1 cellular context compared by ENCODE assay signal in the genomic region with DNA sequence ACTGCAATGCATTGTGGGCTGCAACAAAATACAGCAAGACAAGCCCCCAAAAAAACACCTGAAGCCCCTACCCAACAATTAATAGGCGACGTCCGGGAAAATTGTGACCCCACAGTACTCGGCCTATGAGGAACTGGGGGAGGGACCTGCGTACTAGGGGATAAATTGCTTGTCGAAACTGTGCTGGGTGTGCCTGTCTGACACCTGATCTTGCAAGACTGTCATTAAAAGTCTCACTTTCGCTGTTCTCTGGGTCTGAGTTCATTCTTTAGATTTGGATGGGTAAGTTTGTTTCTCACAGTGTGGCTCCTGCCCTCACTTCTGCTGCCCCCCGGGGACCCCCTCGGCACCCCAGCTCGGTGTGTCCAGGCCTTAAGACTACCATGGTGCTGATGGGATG.
TF ChIP-seq lines count a peak whose summit lies in the region.

No MANE protein-coding gene starts in this region.

TF ChIP-seq in GM12878, 131 proteins besides CTCF, POLR2A, EP300 and RAD21 (continued from another document):
- TF ChIP-seq, protein P1, sequence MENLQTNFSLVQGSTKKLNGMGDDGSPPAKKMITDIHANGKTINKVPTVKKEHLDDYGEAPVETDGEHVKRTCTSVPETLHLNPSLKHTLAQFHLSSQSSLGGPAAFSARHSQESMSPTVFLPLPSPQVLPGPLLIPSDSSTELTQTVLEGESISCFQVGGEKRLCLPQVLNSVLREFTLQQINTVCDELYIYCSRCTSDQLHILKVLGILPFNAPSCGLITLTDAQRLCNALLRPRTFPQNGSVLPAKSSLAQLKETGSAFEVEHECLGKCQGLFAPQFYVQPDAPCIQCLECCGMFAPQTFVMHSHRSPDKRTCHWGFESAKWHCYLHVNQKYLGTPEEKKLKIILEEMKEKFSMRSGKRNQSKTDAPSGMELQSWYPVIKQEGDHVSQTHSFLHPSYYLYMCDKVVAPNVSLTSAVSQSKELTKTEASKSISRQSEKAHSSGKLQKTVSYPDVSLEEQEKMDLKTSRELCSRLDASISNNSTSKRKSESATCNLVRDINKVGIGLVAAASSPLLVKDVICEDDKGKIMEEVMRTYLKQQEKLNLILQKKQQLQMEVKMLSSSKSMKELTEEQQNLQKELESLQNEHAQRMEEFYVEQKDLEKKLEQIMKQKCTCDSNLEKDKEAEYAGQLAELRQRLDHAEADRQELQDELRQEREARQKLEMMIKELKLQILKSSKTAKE (IDR thresholded peaks at IDR 0.05; ENCODE audit: low read depth, poor library complexity, severe bottlenecking), result peak; percentile 99
- TF ChIP-seq BCL11A (IDR thresholded peaks at IDR 0.05; ENCODE audit: low read depth, low read length) (0 out of 2 replicates have a peak, but pooled peaks have one; percentile 40), ZZZ3 (IDR thresholded peaks at IDR 0.05; ENCODE audit: control insufficient read depth, insufficient read length, low read depth) (no peak), NFYA (IDR thresholded peaks at IDR 0.05; ENCODE audit: borderline replicate concordance, low read depth, low read length) (no peak), NFIC (IDR thresholded peaks at IDR 0.05; ENCODE audit: low read depth, low read length) (no peak), NBN (IDR thresholded peaks at IDR 0.05) (no peak), TCF3 (IDR thresholded peaks at IDR 0.05; ENCODE audit: borderline replicate concordance, insufficient read depth, low read depth, low read length) (no peak), RB1 (IDR thresholded peaks at IDR 0.05; ENCODE audit: borderline replicate concordance) (no peak), ZBTB40 (IDR thresholded peaks at IDR 0.05; ENCODE audit: borderline replicate concordance) (no peak), EED (IDR thresholded peaks at IDR 0.05; ENCODE audit: low read depth) (no peak), IKZF1 (conservative IDR thresholded peaks at IDR 0.05) (no peak), CUX1 (IDR thresholded peaks at IDR 0.05; ENCODE audit: insufficient replicate concordance, low read depth, low read length) (no peak), HDAC2 (IDR thresholded peaks at IDR 0.05) (no peak), ATF3 (IDR thresholded peaks at IDR 0.05; ENCODE audit: borderline replicate concordance, extremely low read depth, low read depth, low read length) (no peak), KAT2A (conservative IDR thresholded peaks at IDR 0.05; ENCODE audit: control insufficient read depth, low read depth, low read length) (no peak), BRCA1 (IDR thresholded peaks at IDR 0.05; ENCODE audit: low read depth, low read length) (no peak), PAX5 (IDR thresholded peaks at IDR 0.05; ENCODE audit: borderline replicate concordance, low read depth, low read length) (0 out of 2 replicates have a peak, but pooled peaks have one; percentile 19), TAF1 (IDR thresholded peaks at IDR 0.05; ENCODE audit: borderline replicate concordance, low read depth, low read length) (no peak), PKNOX1 (IDR thresholded peaks at IDR 0.05) (peak; percentile 90), ZBTB4 (CRISPR knock-in tag; IDR thresholded peaks at IDR 0.05) (no peak), TCF7 (IDR thresholded peaks at IDR 0.05; ENCODE audit: borderline replicate concordance) (no peak), DPF2 (IDR thresholded peaks at IDR 0.05) (peak; percentile 26; the same call in 1 of the 2 replicates), BACH1 (IDR thresholded peaks at IDR 0.05; ENCODE audit: borderline replicate concordance) (no peak), CHD2 (IDR thresholded peaks at IDR 0.05; ENCODE audit: borderline replicate concordance, low read depth, low read length) (no peak), MTA2 (IDR thresholded peaks at IDR 0.05; ENCODE audit: low read depth) (0 out of 2 replicates have a peak, but pooled peaks have one; percentile 23), RUNX3 (IDR thresholded peaks at IDR 0.05; ENCODE audit: low read length) (0 out of 2 replicates have a peak, but pooled peaks have one; percentile 8)
- TF ChIP-seq, protein P2, sequence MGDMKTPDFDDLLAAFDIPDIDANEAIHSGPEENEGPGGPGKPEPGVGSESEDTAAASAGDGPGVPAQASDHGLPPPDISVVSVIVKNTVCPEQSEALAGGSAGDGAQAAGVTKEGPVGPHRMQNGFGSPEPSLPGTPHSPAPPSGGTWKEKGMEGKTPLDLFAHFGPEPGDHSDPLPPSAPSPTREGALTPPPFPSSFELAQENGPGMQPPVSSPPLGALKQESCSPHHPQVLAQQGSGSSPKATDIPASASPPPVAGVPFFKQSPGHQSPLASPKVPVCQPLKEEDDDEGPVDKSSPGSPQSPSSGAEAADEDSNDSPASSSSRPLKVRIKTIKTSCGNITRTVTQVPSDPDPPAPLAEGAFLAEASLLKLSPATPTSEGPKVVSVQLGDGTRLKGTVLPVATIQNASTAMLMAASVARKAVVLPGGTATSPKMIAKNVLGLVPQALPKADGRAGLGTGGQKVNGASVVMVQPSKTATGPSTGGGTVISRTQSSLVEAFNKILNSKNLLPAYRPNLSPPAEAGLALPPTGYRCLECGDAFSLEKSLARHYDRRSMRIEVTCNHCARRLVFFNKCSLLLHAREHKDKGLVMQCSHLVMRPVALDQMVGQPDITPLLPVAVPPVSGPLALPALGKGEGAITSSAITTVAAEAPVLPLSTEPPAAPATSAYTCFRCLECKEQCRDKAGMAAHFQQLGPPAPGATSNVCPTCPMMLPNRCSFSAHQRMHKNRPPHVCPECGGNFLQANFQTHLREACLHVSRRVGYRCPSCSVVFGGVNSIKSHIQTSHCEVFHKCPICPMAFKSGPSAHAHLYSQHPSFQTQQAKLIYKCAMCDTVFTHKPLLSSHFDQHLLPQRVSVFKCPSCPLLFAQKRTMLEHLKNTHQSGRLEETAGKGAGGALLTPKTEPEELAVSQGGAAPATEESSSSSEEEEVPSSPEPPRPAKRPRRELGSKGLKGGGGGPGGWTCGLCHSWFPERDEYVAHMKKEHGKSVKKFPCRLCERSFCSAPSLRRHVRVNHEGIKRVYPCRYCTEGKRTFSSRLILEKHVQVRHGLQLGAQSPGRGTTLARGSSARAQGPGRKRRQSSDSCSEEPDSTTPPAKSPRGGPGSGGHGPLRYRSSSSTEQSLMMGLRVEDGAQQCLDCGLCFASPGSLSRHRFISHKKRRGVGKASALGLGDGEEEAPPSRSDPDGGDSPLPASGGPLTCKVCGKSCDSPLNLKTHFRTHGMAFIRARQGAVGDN (IDR thresholded peaks at IDR 0.05), result no peak
- TF ChIP-seq, protein P3, sequence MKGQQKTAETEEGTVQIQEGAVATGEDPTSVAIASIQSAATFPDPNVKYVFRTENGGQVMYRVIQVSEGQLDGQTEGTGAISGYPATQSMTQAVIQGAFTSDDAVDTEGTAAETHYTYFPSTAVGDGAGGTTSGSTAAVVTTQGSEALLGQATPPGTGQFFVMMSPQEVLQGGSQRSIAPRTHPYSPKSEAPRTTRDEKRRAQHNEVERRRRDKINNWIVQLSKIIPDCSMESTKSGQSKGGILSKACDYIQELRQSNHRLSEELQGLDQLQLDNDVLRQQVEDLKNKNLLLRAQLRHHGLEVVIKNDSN (IDR thresholded peaks at IDR 0.05; ENCODE audit: borderline replicate concordance, extremely low read length, insufficient read depth, low read depth, low read length), result no peak
- TF ChIP-seq, protein P4, sequence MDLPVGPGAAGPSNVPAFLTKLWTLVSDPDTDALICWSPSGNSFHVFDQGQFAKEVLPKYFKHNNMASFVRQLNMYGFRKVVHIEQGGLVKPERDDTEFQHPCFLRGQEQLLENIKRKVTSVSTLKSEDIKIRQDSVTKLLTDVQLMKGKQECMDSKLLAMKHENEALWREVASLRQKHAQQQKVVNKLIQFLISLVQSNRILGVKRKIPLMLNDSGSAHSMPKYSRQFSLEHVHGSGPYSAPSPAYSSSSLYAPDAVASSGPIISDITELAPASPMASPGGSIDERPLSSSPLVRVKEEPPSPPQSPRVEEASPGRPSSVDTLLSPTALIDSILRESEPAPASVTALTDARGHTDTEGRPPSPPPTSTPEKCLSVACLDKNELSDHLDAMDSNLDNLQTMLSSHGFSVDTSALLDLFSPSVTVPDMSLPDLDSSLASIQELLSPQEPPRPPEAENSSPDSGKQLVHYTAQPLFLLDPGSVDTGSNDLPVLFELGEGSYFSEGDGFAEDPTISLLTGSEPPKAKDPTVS (IDR thresholded peaks at IDR 0.05; ENCODE audit: low read depth, low read length), result no peak
